ENCODE assay signal across 32 cellular contexts in genomic region chr4:166229799-166230198, GRCh38.
"Had no signal": no experiment of that assay in that cellular context is flagged by ENCODE, and none has a peak within 500 bp of the region (broad histone marks: within the 10 kb centered on the region; RNA-seq: fewer than 3 reads in every experiment).

No MANE protein-coding gene starts in this region.

- H3K9me3 ChIP-seq: adrenal gland, ascending aorta had no signal

- H3K4me1 ChIP-seq: adrenal gland, ascending aorta, body of pancreas, breast epithelium had no signal

- H3K4me3 ChIP-seq: adrenal gland, ascending aorta, body of pancreas, breast epithelium, cardiac muscle cell had no signal

- FAIRE-seq: astrocyte, bronchial epithelial cell had no signal

- H3K36me3 ChIP-seq: adrenal gland, ascending aorta, brain microvascular endothelial cell, breast epithelium, cardiac muscle cell had no signal

- ATAC-seq: activated naive CD4-positive, alpha-beta T cell treated with anti-CD3 and anti-CD28 coated beads, Interleukin-2, amount 50 U/mL, for 72 hours; activated naive CD8-positive, alpha-beta T cell treated with anti-CD3 and anti-CD28 coated beads, Interleukin-2, amount 50 U/mL, for 24 hours; activated T-cell treated with anti-CD3 and anti-CD28 coated beads, Interleukin-2, amount 50 U/mL, for 4 hours; activated T-cell treated with anti-CD3 and anti-CD28 coated beads, Interleukin-2, amount 50 U/mL, for 72 hours; activated T-helper 17 cell treated with anti-CD3 and anti-CD28 coated beads, Interleukin-2, amount 50 U/mL, for 72 hours; body of pancreas had no signal

- H3K27ac ChIP-seq: adrenal gland, ascending aorta, body of pancreas, brain microvascular endothelial cell, breast epithelium, cardiac muscle cell had no signal

- DNase-seq: activated effector memory CD4-positive, alpha-beta T cell treated with anti-CD3 and anti-CD28 coated beads, Interleukin-2, amount 50 U/mL, for 16 hours; activated effector memory CD4-positive, alpha-beta T cell treated with Interleukin-2 at 50 U/mL for 16 hours; activated gamma-delta T cell; activated gamma-delta T cell treated with Interleukin-2 at 50 U/mL for 16 hours; activated naive CD4-positive, alpha-beta T cell; activated naive CD4-positive, alpha-beta T cell treated with anti-CD3 and anti-CD28 coated beads for 36 hours; activated naive CD4-positive, alpha-beta T cell treated with anti-CD3 and anti-CD28 coated beads, Interleukin-2, amount 10 ng/mL, durations not matched to agents 7 days and 5 days; activated naive CD4-positive, alpha-beta T cell treated with anti-CD3 and anti-CD28 coated beads, Interleukin-2, amount 50 U/mL, for 16 hours; activated naive CD4-positive, alpha-beta T cell treated with Interleukin-2 at 50 U/mL for 16 hours; activated naive CD8-positive, alpha-beta T cell treated with anti-CD3 and anti-CD28 coated beads for 36 hours; activated naive CD8-positive, alpha-beta T cell treated with anti-CD3 and anti-CD28 coated beads, Interleukin-2, amount 10 ng/mL, durations not matched to agents 7 days and 5 days; activated naive CD8-positive, alpha-beta T cell treated with anti-CD3 and anti-CD28 coated beads, Interleukin-2, amount 50 U/mL, for 24 hours; activated T-cell treated with anti-CD3 and anti-CD28 coated beads, Interleukin-2, amount 50 U/mL, for 4 hours; activated T-cell treated with anti-CD3 and anti-CD28 coated beads, Interleukin-2, amount 50 U/mL, for 48 hours; activated T-cell treated with anti-CD3 and anti-CD28 coated beads, Interleukin-2, amount 50 U/mL, for 72 hours; adrenal gland; amniotic stem cell; amygdala; anterior cingulate cortex; aorta; body of pancreas; brain microvascular endothelial cell; caudate nucleus; central memory CD4-positive, alpha-beta T cell; cerebellar nuclear complex had no signal
